ENCODE assay signal across 19 cellular contexts in the genomic region with DNA sequence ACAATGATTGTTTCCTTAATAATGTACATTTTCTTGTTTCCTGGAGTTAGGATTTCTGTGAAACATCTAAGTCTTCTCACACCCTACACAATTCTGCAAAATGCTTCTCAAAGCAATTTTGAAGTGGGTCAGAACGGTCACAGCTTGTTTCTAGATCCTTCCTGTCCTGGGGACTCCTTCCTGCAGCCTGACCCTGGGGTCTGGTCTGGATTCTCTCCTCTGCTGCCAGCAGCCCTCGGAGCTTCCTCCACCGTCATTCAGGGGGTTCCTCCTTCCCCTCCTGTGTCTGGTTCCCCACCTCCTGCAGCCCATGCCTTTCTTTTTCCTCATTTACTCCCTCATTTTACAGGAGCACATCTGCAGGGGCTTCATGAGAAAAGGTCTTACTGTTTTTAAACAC.
"Had no signal": no experiment of that assay in that cellular context is flagged by ENCODE, and none has a peak within 500 bp of the region (broad histone marks: within the 10 kb centered on the region; RNA-seq: fewer than 3 reads in every experiment).

No MANE protein-coding gene starts in this region.

- H3K27me3 Mint-ChIP-seq: memory B cell had no signal

- H3K79me2 ChIP-seq: hepatocyte had no signal

- H2AFZ ChIP-seq: hepatocyte had no signal

- H3K27me3 ChIP-seq: hepatocyte, thyroid gland, upper lobe of right lung had no signal

- H3K4me1 Mint-ChIP-seq: activated naive CD8-positive, alpha-beta T cell treated with anti-CD3 and anti-CD28 coated beads, Interleukin-2, amount 10 ng/mL, durations not matched to agents 7 days and 5 days; memory B cell had no signal

- H3K36me3 ChIP-seq: thyroid gland, upper lobe of right lung had no signal

- ATAC-seq: activated T-cell treated with anti-CD3 and anti-CD28 coated beads, Interleukin-2, amount 50 U/mL, for 4 hours; upper lobe of right lung had no signal

- H3K4me3 ChIP-seq: hepatocyte, thyroid gland, upper lobe of right lung had no signal

- DNase-seq: activated CD4-positive, alpha-beta T cell treated with anti-CD3 and anti-CD28 coated beads for 4 hours; activated CD4-positive, alpha-beta T cell treated with anti-CD3 and anti-CD28 coated beads, Interleukin-2, amount 50 U/mL, for 48 hours; activated CD4-positive, CD25-positive, alpha-beta regulatory T cell; activated CD8-positive, alpha-beta memory T cell treated with anti-CD3 and anti-CD28 coated beads, Interleukin-2, amount 50 U/mL, for 48 hours; activated naive CD4-positive, alpha-beta T cell treated with anti-CD3 and anti-CD28 coated beads for 36 hours; activated naive CD8-positive, alpha-beta T cell treated with anti-CD3 and anti-CD28 coated beads, Interleukin-2, amount 10 ng/mL, durations not matched to agents 7 days and 5 days; activated T-cell treated with anti-CD3 and anti-CD28 coated beads, Interleukin-2, amount 50 U/mL, for 4 hours; effector CD4-positive, alpha-beta T cell; erythroblast; foreskin fibroblast; nephron progenitor cell; occipital lobe; stimulated activated CD4-positive, alpha-beta T cell treated with anti-CD3 and anti-CD28 coated beads, Interleukin-2, amount 100 ng/mL, for 48 hours; stimulated activated naive CD4-positive, alpha-beta T cell; T-helper 9 cell; thyroid gland; upper lobe of right lung had no signal

- H3K9me3 Mint-ChIP-seq: activated naive CD4-positive, alpha-beta T cell treated with anti-CD3 and anti-CD28 coated beads for 36 hours; activated naive CD8-positive, alpha-beta T cell treated with anti-CD3 and anti-CD28 coated beads, Interleukin-2, amount 10 ng/mL, durations not matched to agents 7 days and 5 days; activated T-cell treated with anti-CD3 and anti-CD28 coated beads, Interleukin-2, amount 50 U/mL, for 4 hours; memory B cell; nephron progenitor cell had no signal

- H3K4me3 Mint-ChIP-seq: activated naive CD4-positive, alpha-beta T cell treated with anti-CD3 and anti-CD28 coated beads for 36 hours; activated naive CD8-positive, alpha-beta T cell treated with anti-CD3 and anti-CD28 coated beads, Interleukin-2, amount 10 ng/mL, durations not matched to agents 7 days and 5 days; activated T-cell treated with anti-CD3 and anti-CD28 coated beads, Interleukin-2, amount 50 U/mL, for 4 hours; memory B cell; nephron progenitor cell had no signal

- H3K27ac ChIP-seq: hepatocyte, thyroid gland, upper lobe of right lung had no signal

- H3K9me3 ChIP-seq: thyroid gland, upper lobe of right lung had no signal

- H3K4me1 ChIP-seq: thyroid gland, upper lobe of right lung had no signal

- H3K27ac Mint-ChIP-seq: activated naive CD4-positive, alpha-beta T cell treated with anti-CD3 and anti-CD28 coated beads for 36 hours; activated naive CD8-positive, alpha-beta T cell treated with anti-CD3 and anti-CD28 coated beads, Interleukin-2, amount 10 ng/mL, durations not matched to agents 7 days and 5 days; memory B cell; nephron progenitor cell had no signal

- H3K4me2 ChIP-seq: hepatocyte had no signal

- H3K36me3 Mint-ChIP-seq: activated naive CD8-positive, alpha-beta T cell treated with anti-CD3 and anti-CD28 coated beads, Interleukin-2, amount 10 ng/mL, durations not matched to agents 7 days and 5 days; memory B cell had no signal
